ENCODE assay signal across 11 cellular contexts in the genomic region with DNA sequence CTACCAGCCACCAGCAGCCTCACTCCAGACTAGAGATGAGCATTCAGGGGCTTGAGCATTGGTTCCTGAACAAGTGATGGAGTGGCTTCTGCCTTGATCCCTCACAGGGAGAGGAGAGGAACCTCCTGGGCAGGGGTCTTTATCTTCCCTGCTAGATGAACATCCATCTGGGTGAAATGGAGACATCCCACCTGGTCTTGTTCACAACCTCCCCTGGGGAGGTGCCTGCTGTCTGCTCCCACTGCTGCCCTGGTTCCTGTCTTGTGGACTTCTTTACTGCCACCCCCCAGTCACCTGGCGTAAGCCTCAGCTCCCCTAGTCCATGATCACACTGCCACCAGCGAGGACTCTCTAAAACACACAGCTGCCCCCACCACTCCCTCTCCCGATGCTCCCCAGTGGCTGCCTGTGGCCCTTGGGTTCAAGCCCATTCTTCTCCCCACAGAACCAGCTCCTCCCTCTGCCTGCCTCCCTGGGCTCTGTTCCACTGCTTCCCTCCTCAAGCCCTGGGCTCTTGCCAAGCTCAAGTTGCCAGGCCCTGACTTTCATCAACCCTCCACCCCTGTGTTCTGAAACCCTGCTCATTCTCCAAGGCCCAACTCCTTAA. TPM values are rescaled to one million over a fixed set of nuclear protein-coding genes. Genes with fewer than 3 reads are reported as not detected.
DNase-seq lines count a peak whose midpoint lies in the region; ATAC-seq and TF ChIP-seq lines count a peak whose summit lies in the region.
"Had no signal": no experiment of that assay in that cellular context is flagged by ENCODE, and none has a peak within 500 bp of the region (broad histone marks: within the 10 kb centered on the region; RNA-seq: fewer than 3 reads in every experiment).

No MANE protein-coding gene starts in this region.

- H3K27ac ChIP-seq in HEK293 (ENCODE audit: extremely low read depth, low read depth, low read length) (no peak overlapping the region), coronary artery (peak overlapping the region; percentile 70 to 91), lung (ENCODE audit: low read depth in 1 of 2, low read length in 1 of 2) (peak overlapping the region in 1 of 2 donors; percentile 46), substantia nigra (ENCODE audit: low read depth, low read length, poor library complexity, severe bottlenecking) (no peak overlapping the region)

- no peak overlapping the region for H3K4me3 ChIP-seq in HEK293 (ENCODE audit: low read depth, low read length)
- H3K4me3 ChIP-seq in coronary artery, result no peak overlapping the region
- no peak overlapping the region for H3K4me3 ChIP-seq in lung

- no peaks in the 10 kb centered on the region for H3K4me1 ChIP-seq in HEK293 (ENCODE audit: control insufficient read depth, insufficient read depth, low read length)
- H3K4me1 ChIP-seq in lung (ENCODE audit: control insufficient read depth in 2 of 2, insufficient read depth in 2 of 2, low read length in 2 of 2), result peaks cover 4 to 16% of the 10 kb centered on the region in 2 donors

- TF ChIP-seq CTCF in HEK293 (tag by site-specific recombination; IDR thresholded peaks at IDR 0.05) (no peak), coronary artery (IDR thresholded peaks at IDR 0.05) (no peak), lung (IDR thresholded peaks at IDR 0.05; ENCODE audit: control extremely low read depth, extremely low read depth) (no peak)

- CTCF ChIA-PET in HEK293 (lab: Yijun Ruan, JAX), result interaction anchor here (0.7 to 8.8 kb wide), 4 partner anchors 21 to 173 kb away, joined by 3 to 105 read pairs (median 58); no protein-coding TSS in a partner anchor

- no peaks in the 10 kb centered on the region for H3K27me3 ChIP-seq in lung (ENCODE audit: control insufficient read depth, insufficient read depth)

- DNase-seq in coronary artery (ENCODE audit: low spot score), result peak; percentile 89
- peak; percentile 61 for DNase-seq in lung (ENCODE audit: low spot score)
- DNase-seq in substantia nigra (lab: John Stamatoyannopoulos, UW), result peak in 26 of 49 donors; percentile 7 to 64 (median 32)
- DNase-seq in NCI-H226, result no peak
- no peak for DNase-seq in stimulated activated CD4-positive, alpha-beta T cell treated with anti-CD3 and anti-CD28 coated beads, Interleukin-4, amount 100 ng/mL, for 4 hours
- DNase-seq in NCI-H187 (lab: John Stamatoyannopoulos, UW), result no peak
- DNase-seq: naive B cell, NCI-H1694, OCI-M1, small intestine had no signal

- 64 to 78% methylated on average over 3 of the region's 3 CpGs for WGBS in lung, 2 donors

- POLR2A ChIA-PET in HEK293 (lab: Yijun Ruan, JAX), result no interaction called here

- ATAC-seq in lung (ENCODE audit: insufficient read depth, low FRiP score), result no peak

- H3K36me3 ChIP-seq in HEK293 (ENCODE audit: control insufficient read depth in 2 of 2, insufficient read depth in 1 of 2, low read length in 2 of 2) (no peaks in the 10 kb centered on the region), lung (ENCODE audit: control insufficient read depth in 2 of 2, insufficient read depth in 2 of 2, low read length in 2 of 2) (no peaks in the 10 kb centered on the region)

- H3K9me3 ChIP-seq in HEK293 (ENCODE audit: control insufficient read depth, insufficient read depth, low read depth, low read length) (no peaks in the 10 kb centered on the region), lung (ENCODE audit: control insufficient read depth in 2 of 2, insufficient read depth in 1 of 2, low read length in 1 of 2) (peaks cover 0 to 5% of the 10 kb centered on the region in 2 donors)

TF ChIP-seq in HEK293, 187 proteins besides CTCF, POLR2A, EP300 and RAD21:
- TF ChIP-seq, protein P1, sequence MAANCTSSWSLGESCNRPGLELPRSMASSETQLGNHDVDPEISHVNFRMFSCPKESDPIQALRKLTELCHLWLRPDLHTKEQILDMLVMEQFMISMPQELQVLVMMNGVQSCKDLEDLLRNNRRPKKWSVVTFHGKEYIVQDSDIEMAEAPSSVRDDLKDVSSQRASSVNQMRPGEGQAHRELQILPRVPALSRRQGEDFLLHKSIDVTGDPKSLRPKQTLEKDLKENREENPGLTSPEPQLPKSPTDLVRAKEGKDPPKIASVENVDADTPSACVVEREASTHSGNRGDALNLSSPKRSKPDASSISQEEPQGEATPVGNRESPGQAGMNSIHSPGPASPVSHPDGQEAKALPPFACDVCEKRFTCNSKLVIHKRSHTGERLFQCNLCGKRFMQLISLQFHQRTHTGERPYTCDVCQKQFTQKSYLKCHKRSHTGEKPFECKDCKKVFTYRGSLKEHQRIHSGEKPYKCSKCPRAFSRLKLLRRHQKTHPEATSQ (tag by site-specific recombination; IDR thresholded peaks at IDR 0.05), result no peak
- TF ChIP-seq GLIS1 (tag by site-specific recombination; IDR thresholded peaks at IDR 0.05) (0 out of 2 replicates have a peak, but pooled peaks have one; percentile 21), ZNF366 (tag by site-specific recombination; conservative IDR thresholded peaks at IDR 0.05) (no peak)

RNA-seq across cellular contexts. Expression of gene COL15A1, which starts 51.5 kb away (rescaled TPM):
- total RNA-seq in lung, result 10 to 100 TPM in 1 of 2 donors, 1 to 10 TPM in 1; 8.9 to 40.5 TPM
- polyA plus RNA-seq in lung, result 1 to 10 TPM; 2.9 to 8.1 TPM

Comparison
In these comparisons a context has a peak if more than half of its experiments do, and no peak if none do; other contexts are left out.
1. H3K27ac ChIP-seq: peak in coronary artery (2 of 2); none in HEK293 (single experiment) and substantia nigra (single experiment).
2. DNase-seq: peak in coronary artery (single experiment), lung (single experiment) and substantia nigra (26 of 49); none in NCI-H226 (single experiment), stimulated activated CD4-positive, alpha-beta T cell treated with anti-CD3 and anti-CD28 coated beads, Interleukin-4, amount 100 ng/mL, for 4 hours (0 of 2) and NCI-H187 (0 of 2).